1 cellular context compared by ENCODE assay signal in the genomic region with DNA sequence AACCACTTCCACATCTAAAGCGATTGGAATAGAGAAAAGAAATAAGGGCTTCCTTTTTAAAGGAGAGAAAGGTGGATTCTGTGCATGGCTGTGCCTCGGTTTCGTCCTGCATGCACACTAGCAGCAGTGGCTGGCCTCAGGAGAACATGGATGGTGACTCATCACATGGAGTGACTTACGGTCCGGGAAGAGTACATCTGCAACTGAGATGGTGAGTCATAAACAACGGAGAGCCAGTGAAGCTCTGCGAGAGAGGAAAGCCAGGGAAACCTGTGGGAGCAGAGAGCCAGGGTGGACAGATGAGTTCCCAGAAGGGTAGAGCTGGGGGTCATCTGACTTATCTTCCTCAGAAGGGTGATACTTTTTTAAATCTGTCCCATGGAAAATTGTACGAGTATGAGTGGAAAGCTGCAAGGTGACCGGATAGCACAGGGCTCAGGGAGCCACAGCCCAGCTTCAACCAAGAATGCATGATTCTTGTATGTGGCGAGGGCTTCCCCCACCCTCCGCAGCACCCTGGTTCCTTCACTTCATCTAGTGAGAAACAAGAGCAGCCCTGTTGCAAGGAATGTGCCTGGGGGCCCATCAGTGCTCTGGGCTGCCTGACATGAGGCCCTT.
A peak's percentile ranks its signal among the peaks of the same experiment; 100 is the strongest.
TF ChIP-seq lines count a peak whose summit lies in the region.

No MANE protein-coding gene starts in this region.

TF ChIP-seq in A549, 52 proteins besides CTCF, POLR2A, EP300 and RAD21 (continued from another document):
- no peak for TF ChIP-seq NFE2L2 (conservative IDR thresholded peaks at IDR 0.05; ENCODE audit: low read length)
- no peak for TF ChIP-seq ESRRA (IDR thresholded peaks at IDR 0.05; ENCODE audit: borderline replicate concordance, low read length)
- no peak for TF ChIP-seq NR3C1 (IDR thresholded peaks at IDR 0.05)
- no peak for TF ChIP-seq KDM1A (IDR thresholded peaks at IDR 0.05; ENCODE audit: low read depth)
- TF ChIP-seq JUNB (IDR thresholded peaks at IDR 0.05) = peak; percentile 74
- TF ChIP-seq MAZ (IDR thresholded peaks at IDR 0.05; ENCODE audit: borderline replicate concordance, low read depth, low read length) = no peak
- TF ChIP-seq HOXB5 (CRISPR knock-in tag; IDR thresholded peaks at IDR 0.05) = no peak
- peak; percentile 10; the same call in 1 of the 3 replicates for TF ChIP-seq SMC3 (IDR thresholded peaks at IDR 0.05)
- no peak for TF ChIP-seq KDM5A (IDR thresholded peaks at IDR 0.05)
